ENCODE assay signal across 8 cellular contexts in genomic region chr7:92717601-92717981, GRCh38.
A peak's percentile ranks its signal among the peaks of the same experiment; 100 is the strongest.
DNase-seq lines count a peak whose midpoint lies in the region; ATAC-seq and TF ChIP-seq lines count a peak whose summit lies in the region.

No MANE protein-coding gene starts in this region.

- H3K4me1 ChIP-seq in cardiac muscle cell (ENCODE audit: low read depth), result peaks cover 9% of the 10 kb centered on the region
- H3K4me1 ChIP-seq in lung (ENCODE audit: control insufficient read depth in 2 of 2, insufficient read depth in 2 of 2, low read length in 2 of 2), result peaks cover 0 to 29% of the 10 kb centered on the region in 2 donors
- H3K4me1 ChIP-seq in vagina, result peaks cover 8% of the 10 kb centered on the region

- H3K36me3 ChIP-seq in cardiac muscle cell, result no peaks in the 10 kb centered on the region
- no peaks in the 10 kb centered on the region for H3K36me3 ChIP-seq in lung (ENCODE audit: control insufficient read depth in 2 of 2, insufficient read depth in 2 of 2, low read length in 2 of 2)
- H3K36me3 ChIP-seq in vagina, result no peaks in the 10 kb centered on the region

- H3K27me3 ChIP-seq in cardiac muscle cell, result no peaks in the 10 kb centered on the region
- H3K27me3 ChIP-seq in lung (ENCODE audit: control insufficient read depth, insufficient read depth), result no peaks in the 10 kb centered on the region
- H3K27me3 ChIP-seq in vagina, result no peaks in the 10 kb centered on the region

- H3K27ac ChIP-seq in cardiac muscle cell, result peak overlapping the region; percentile 8
- peak overlapping the region; percentile 71 to 82 for H3K27ac ChIP-seq in lung (ENCODE audit: low read depth in 1 of 2, low read length in 1 of 2)
- H3K27ac ChIP-seq in vagina, result peak overlapping the region; percentile 87

- WGBS in lung, 2 donors, result 62 to 63% methylated on average over 6 of the region's 6 CpGs

- H3K4me3 ChIP-seq in cardiac muscle cell, result no peak overlapping the region
- H3K4me3 ChIP-seq in lung, result peak overlapping the region; percentile 44
- peak overlapping the region; percentile 51 to 55 for H3K4me3 ChIP-seq in vagina

- H3K9me3 ChIP-seq in cardiac muscle cell (ENCODE audit: low read depth) (no peaks in the 10 kb centered on the region), lung (ENCODE audit: control insufficient read depth in 2 of 2, insufficient read depth in 1 of 2, low read length in 1 of 2) (no peaks in the 10 kb centered on the region), vagina (no peaks in the 10 kb centered on the region)

- ATAC-seq in Right ventricle myocardium inferior (no peak), lung (ENCODE audit: insufficient read depth, low FRiP score) (no peak), HG03196 (IDR thresholded peaks at IDR 0.05; ENCODE audit: unreplicated experiment) (no peak), HG03457 (IDR thresholded peaks at IDR 0.05; ENCODE audit: unreplicated experiment) (no peak)

- intact Hi-C loops in Right ventricle myocardium inferior (cut with DNase I), result no loop called here
- intact Hi-C loops in vagina (cut with DNase I), result loop anchor here (10.0 kb wide), 1 partner anchor 117 kb away; the partner anchor contains the start of gene CDK6

- no peak for TF ChIP-seq POLR2A in vagina (IDR thresholded peaks at IDR 0.05)

- DNase-seq in cardiac muscle cell (ENCODE audit: low read depth in 1 of 2, low spot score in 1 of 2) (no peak), Right ventricle myocardium inferior (ENCODE audit: missing footprints) (no peak), amniotic epithelial cell (ENCODE audit: low read depth) (peak; percentile 51), lung (ENCODE audit: low spot score) (no peak), vagina (ENCODE audit: extremely low spot score in 2 of 2) (no peak), DMS79 treated with DMSO at 0.1 percent for 48 hours (lab: John Stamatoyannopoulos, UW) (no peak)

- TF ChIP-seq CTCF in cardiac muscle cell (IDR thresholded peaks at IDR 0.05; ENCODE audit: low read depth, low read length) (no peak), lung (IDR thresholded peaks at IDR 0.05; ENCODE audit: control extremely low read depth, extremely low read depth) (no peak), vagina (IDR thresholded peaks at IDR 0.05) (no peak)

Comparison
In these comparisons a context has a peak if more than half of its experiments do, and no peak if none do; other contexts are left out.
1. H3K27ac ChIP-seq: peak in every context shown above with its lines; median percentile 87 in vagina; 76 in lung; 8 in cardiac muscle cell.